In the genomic region with DNA sequence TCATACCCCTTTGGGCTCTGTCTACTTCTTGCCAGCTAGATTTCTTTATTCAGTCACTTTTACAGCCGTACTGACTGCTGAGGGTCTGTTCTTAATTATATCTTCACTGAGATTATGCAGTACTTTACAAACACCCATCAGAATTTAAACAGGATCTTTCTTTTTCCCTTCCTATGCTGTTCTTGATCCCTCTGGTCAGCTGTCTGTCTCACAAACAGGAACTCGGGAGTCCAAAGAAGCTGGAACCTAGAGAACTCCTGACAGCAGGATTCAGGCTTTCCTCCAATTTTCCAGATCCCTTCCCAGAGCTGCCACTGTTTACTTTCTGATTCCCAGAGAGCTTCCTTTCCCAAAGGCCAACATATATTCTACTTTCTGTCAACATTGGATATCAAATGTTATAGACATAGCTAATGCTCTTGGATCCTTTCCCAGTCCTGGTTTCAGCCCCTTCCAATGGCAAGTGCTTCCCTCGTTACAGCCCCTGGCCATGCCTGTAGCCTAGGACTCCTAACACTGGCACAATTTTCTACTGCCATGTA, we compare ENCODE assay signal across 1 cellular context.
TF ChIP-seq lines count a peak whose summit lies in the region.

No MANE protein-coding gene starts in this region.

TF ChIP-seq in HepG2, 621 proteins besides CTCF, POLR2A, EP300 and RAD21 (continued from another document):
- TF ChIP-seq, protein P1, sequence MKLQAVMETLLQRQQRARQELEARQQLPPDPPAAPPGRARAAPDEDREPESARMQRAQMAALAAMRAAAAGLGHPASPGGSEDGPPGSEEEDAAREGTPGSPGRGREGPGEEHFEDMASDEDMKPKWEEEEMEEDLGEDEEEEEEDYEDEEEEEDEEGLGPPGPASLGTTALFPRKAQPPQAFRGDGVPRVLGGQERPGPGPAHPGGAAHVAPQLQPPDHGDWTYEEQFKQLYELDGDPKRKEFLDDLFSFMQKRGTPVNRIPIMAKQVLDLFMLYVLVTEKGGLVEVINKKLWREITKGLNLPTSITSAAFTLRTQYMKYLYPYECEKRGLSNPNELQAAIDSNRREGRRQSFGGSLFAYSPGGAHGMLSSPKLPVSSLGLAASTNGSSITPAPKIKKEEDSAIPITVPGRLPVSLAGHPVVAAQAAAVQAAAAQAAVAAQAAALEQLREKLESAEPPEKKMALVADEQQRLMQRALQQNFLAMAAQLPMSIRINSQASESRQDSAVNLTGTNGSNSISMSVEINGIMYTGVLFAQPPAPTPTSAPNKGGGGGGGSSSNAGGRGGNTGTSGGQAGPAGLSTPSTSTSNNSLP (IDR thresholded peaks at IDR 0.05; ENCODE audit: low read depth, low read length): no peak
- TF ChIP-seq, protein P2, sequence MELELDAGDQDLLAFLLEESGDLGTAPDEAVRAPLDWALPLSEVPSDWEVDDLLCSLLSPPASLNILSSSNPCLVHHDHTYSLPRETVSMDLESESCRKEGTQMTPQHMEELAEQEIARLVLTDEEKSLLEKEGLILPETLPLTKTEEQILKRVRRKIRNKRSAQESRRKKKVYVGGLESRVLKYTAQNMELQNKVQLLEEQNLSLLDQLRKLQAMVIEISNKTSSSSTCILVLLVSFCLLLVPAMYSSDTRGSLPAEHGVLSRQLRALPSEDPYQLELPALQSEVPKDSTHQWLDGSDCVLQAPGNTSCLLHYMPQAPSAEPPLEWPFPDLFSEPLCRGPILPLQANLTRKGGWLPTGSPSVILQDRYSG (CRISPR knock-in tag; IDR thresholded peaks at IDR 0.05): no peak
- TF ChIP-seq NCOA2 (CRISPR knock-in tag; IDR thresholded peaks at IDR 0.05) (no peak), FOXK1 (CRISPR knock-in tag; IDR thresholded peaks at IDR 0.05; ENCODE audit: borderline replicate concordance, low read depth) (no peak)
